Comparison of ENCODE assay signal across 18 cellular contexts in genomic region chr6:153831350-153832078, GRCh38.
DNase-seq lines count a peak whose midpoint lies in the region; ATAC-seq lines count a peak whose summit lies in the region.
"Had no signal": no experiment of that assay in that cellular context is flagged by ENCODE, and none has a peak within 500 bp of the region (broad histone marks: within the 10 kb centered on the region; RNA-seq: fewer than 3 reads in every experiment).

No MANE protein-coding gene starts in this region.

- H3K36me3 ChIP-seq in H7 (replicated peaks; ENCODE audit: control insufficient read depth, insufficient read depth, low read length) (no peaks in the 10 kb centered on the region), NT2/D1 (ENCODE audit: insufficient read depth, insufficient read length, low read length) (no peaks in the 10 kb centered on the region), neuronal stem cell (replicated peaks in 1 of 2; ENCODE audit: control insufficient read depth in 2 of 2, insufficient read depth in 2 of 2, low read length in 2 of 2) (no peaks in the 10 kb centered on the region)

- H3K4ac ChIP-seq in neuronal stem cell (ENCODE audit: low read length) = no peak overlapping the region

- no CpG with 5 or more reads among the region's 5 CpGs for WGBS in neuronal stem cell (ENCODE audit: extremely low coverage in 2 of 2, insufficient read length in 2 of 2, insufficient replicate concordance in 1 of 2), 2 donors

- peak overlapping the region; percentile 64 for H2AFZ ChIP-seq in neuronal stem cell (ENCODE audit: low read length)

- no peak overlapping the region for H4K8ac ChIP-seq in neuronal stem cell (ENCODE audit: low read depth, low read length)

- no peak overlapping the region for H3K27ac Mint-ChIP-seq in effector memory CD8-positive, alpha-beta T cell
- H3K27ac Mint-ChIP-seq: CD4-positive, CD25-positive, alpha-beta regulatory T cell; HFFc6 had no signal

- peak; percentile 19 for DNase-seq in H7
- peak; percentile 5 for DNase-seq in NT2/D1 (ENCODE audit: low read depth, low spot score)
- peak; percentile 36 for DNase-seq in iPS-NIHi11 (ENCODE audit: low spot score)
- DNase-seq in neuronal stem cell (ENCODE audit: low spot score) = no peak
- DNase-seq in effector memory CD8-positive, alpha-beta T cell = no peak
- no peak for DNase-seq in stimulated activated CD4-positive, alpha-beta T cell treated with anti-CD3 and anti-CD28 coated beads, Interleukin-12 subunit alpha, Interleukin-12 subunit beta, amount 100 ng/mL, for 4 hours
- no peak for DNase-seq in dedifferentiated amniotic fluid mesenchymal stem cell (ENCODE audit: extremely low spot score)
- DNase-seq: CD4-positive, CD25-positive, alpha-beta regulatory T cell; DMS79 treated with DMSO at 0.1 percent for 48 hours; HFFc6; KG1; NCI-H1092; NCI-H1436 treated with DMSO at 0.1 percent for 48 hours; NCI-H2029; NCI-H345; NCI-H526 had no signal

- H3K9ac ChIP-seq in NT2/D1 (ENCODE audit: insufficient read length, low read depth) (no peak overlapping the region), neuronal stem cell (ENCODE audit: low read depth, low read length, poor library complexity) (no peak overlapping the region)

- H2BK5ac ChIP-seq in neuronal stem cell (ENCODE audit: low read length) = no peak overlapping the region

- no peak overlapping the region for H4K91ac ChIP-seq in neuronal stem cell (ENCODE audit: low read depth, low read length, poor library complexity)

- H3K4me1 Mint-ChIP-seq in effector memory CD8-positive, alpha-beta T cell (ENCODE audit: low read depth in 2 of 2) = no peaks in the 10 kb centered on the region
- H3K4me1 Mint-ChIP-seq: CD4-positive, CD25-positive, alpha-beta regulatory T cell had no signal

- H3K9me3 ChIP-seq in NT2/D1 (ENCODE audit: insufficient read depth, low read length) (no peaks in the 10 kb centered on the region), neuronal stem cell (replicated peaks in 1 of 2; ENCODE audit: control insufficient read depth in 2 of 2, insufficient read depth in 1 of 2, low read depth in 1 of 2, low read length in 2 of 2) (peaks cover 0 to 3% of the 10 kb centered on the region in 2 donors)

- H3K4me2 ChIP-seq in neuronal stem cell (ENCODE audit: insufficient read depth, low read length, poor library complexity, severe bottlenecking) = no peak overlapping the region

- H3K36me3 Mint-ChIP-seq in effector memory CD8-positive, alpha-beta T cell (ENCODE audit: insufficient read depth) = peaks cover 3% of the 10 kb centered on the region
- H3K36me3 Mint-ChIP-seq: CD4-positive, CD25-positive, alpha-beta regulatory T cell had no signal

- H3K4me3 ChIP-seq in H7 (ENCODE audit: insufficient read depth, low read depth, low read length) (no peak overlapping the region), NT2/D1 (ENCODE audit: insufficient read length, low read depth) (no peak overlapping the region), neuronal stem cell (ENCODE audit: low read length in 2 of 2) (no peak overlapping the region)
- H3K4me3 ChIP-seq: GM12878 had no signal

- no peak overlapping the region for H3K4me3 Mint-ChIP-seq in effector memory CD8-positive, alpha-beta T cell
- H3K4me3 Mint-ChIP-seq: CD4-positive, CD25-positive, alpha-beta regulatory T cell; HFFc6 had no signal

- no peaks in the 10 kb centered on the region for H3K27me3 Mint-ChIP-seq in effector memory CD8-positive, alpha-beta T cell
- H3K27me3 Mint-ChIP-seq: CD4-positive, CD25-positive, alpha-beta regulatory T cell had no signal

- no peak overlapping the region for H2BK15ac ChIP-seq in neuronal stem cell (ENCODE audit: low read length)

- H3K79me1 ChIP-seq in neuronal stem cell (ENCODE audit: low read depth, low read length) = no peaks in the 10 kb centered on the region

- no peak overlapping the region for H2BK12ac ChIP-seq in neuronal stem cell (ENCODE audit: low read length)

- peaks cover 3 to 15% of the 10 kb centered on the region in 2 donors for H3K9me3 Mint-ChIP-seq in effector memory CD8-positive, alpha-beta T cell

- H3K27ac ChIP-seq in neuronal stem cell (replicated peaks; ENCODE audit: low read length) = no peak overlapping the region

- H2BK120ac ChIP-seq in neuronal stem cell (ENCODE audit: low read depth, low read length) = no peak overlapping the region

- no peaks in the 10 kb centered on the region for H3K27me3 ChIP-seq in H7 (ENCODE audit: control insufficient read depth, insufficient read depth, low read length)
- no peaks in the 10 kb centered on the region for H3K27me3 ChIP-seq in NT2/D1 (ENCODE audit: insufficient read depth, insufficient read length)
- H3K27me3 ChIP-seq in neuronal stem cell (ENCODE audit: control insufficient read depth in 3 of 3, insufficient read depth in 3 of 3, low read depth in 1 of 3, low read length in 3 of 3) = no peaks in the 10 kb centered on the region

- no peak for ATAC-seq in effector memory CD8-positive, alpha-beta T cell (replicated peaks)
- ATAC-seq: GM12878, Right ventricle myocardium inferior had no signal

- H3K18ac ChIP-seq in neuronal stem cell (ENCODE audit: low read length) = no peak overlapping the region

- no peak overlapping the region for H3K14ac ChIP-seq in neuronal stem cell (ENCODE audit: low read length)

- H2AK5ac ChIP-seq in neuronal stem cell (ENCODE audit: low read depth, low read length) = no peak overlapping the region

- no peak overlapping the region for H3K23ac ChIP-seq in neuronal stem cell (ENCODE audit: low read depth, low read length, poor library complexity)

- H3K4me1 ChIP-seq in NT2/D1 (ENCODE audit: insufficient read depth, insufficient read length) (no peaks in the 10 kb centered on the region), neuronal stem cell (ENCODE audit: control insufficient read depth in 2 of 2, insufficient read depth in 1 of 2, low read depth in 1 of 2, low read length in 2 of 2) (peaks cover 0 to 4% of the 10 kb centered on the region in 2 donors)

Comparison
In these comparisons a context has a peak if more than half of its experiments do, and no peak if none do; other contexts are left out.
1. DNase-seq: peak in H7 (single experiment), NT2/D1 (single experiment) and iPS-NIHi11 (single experiment); none in neuronal stem cell (single experiment), effector memory CD8-positive, alpha-beta T cell (0 of 3), stimulated activated CD4-positive, alpha-beta T cell treated with anti-CD3 and anti-CD28 coated beads, Interleukin-12 subunit alpha, Interleukin-12 subunit beta, amount 100 ng/mL, for 4 hours (single experiment) and dedifferentiated amniotic fluid mesenchymal stem cell (single experiment).